Comparison of ENCODE assay signal across 18 cellular contexts in genomic region chrX:103362504-103362903, GRCh38. TPM values are rescaled to one million over a fixed set of nuclear protein-coding genes. Genes with fewer than 3 reads are reported as not detected.
DNase-seq lines count a peak whose midpoint lies in the region; ATAC-seq, FAIRE-seq and TF ChIP-seq lines count a peak whose summit lies in the region.
"Had no signal": no experiment of that assay in that cellular context is flagged by ENCODE, and none has a peak within 500 bp of the region (broad histone marks: within the 10 kb centered on the region; RNA-seq: fewer than 3 reads in every experiment).

No MANE protein-coding gene starts in this region.

- no peaks in the 10 kb centered on the region for H3K27me3 ChIP-seq in HUES48 (ENCODE audit: control insufficient read depth, insufficient read depth, low read length)
- no peaks in the 10 kb centered on the region for H3K27me3 ChIP-seq in body of pancreas
- no peaks in the 10 kb centered on the region for H3K27me3 ChIP-seq in tibial artery
- peaks cover 0 to 45% (median 3%) of the 10 kb centered on the region in 45 donors for H3K27me3 ChIP-seq in dorsolateral prefrontal cortex
- H3K27me3 ChIP-seq in smooth muscle cell (ENCODE audit: low read depth), result no peaks in the 10 kb centered on the region
- H3K27me3 ChIP-seq: ascending aorta, hepatocyte had no signal

- POLR2A ChIA-PET in A549 (lab: Yijun Ruan, JAX), result no interaction called here

- CTCF ChIA-PET in A549 (lab: Yijun Ruan, JAX), result no interaction called here

- ATAC-seq in A549, result peak; percentile 64 to 92
- peak; percentile 59 for ATAC-seq in body of pancreas

- no peaks in the 10 kb centered on the region for H3F3A ChIP-seq in smooth muscle cell (ENCODE audit: low read depth)

- H3K4me1 ChIP-seq in A549 (peaks cover 28% of the 10 kb centered on the region), HUES48 (ENCODE audit: control insufficient read depth, insufficient read depth, low read length) (peaks cover 33% of the 10 kb centered on the region), body of pancreas (peaks cover 4% of the 10 kb centered on the region), tibial artery (no peaks in the 10 kb centered on the region), smooth muscle cell (ENCODE audit: low read depth) (peaks cover 7% of the 10 kb centered on the region)
- H3K4me1 ChIP-seq: ascending aorta had no signal

- peaks cover 6% of the 10 kb centered on the region for H3K79me2 ChIP-seq in smooth muscle cell (ENCODE audit: low read depth)
- H3K79me2 ChIP-seq: parathyroid adenoma had no signal

- TF ChIP-seq POLR2A in A549 (IDR thresholded peaks at IDR 0.05; ENCODE audit: low read length), result no peak
- TF ChIP-seq POLR2A in body of pancreas (IDR thresholded peaks at IDR 0.05), result no peak

- H3K36me3 ChIP-seq in HUES48 (ENCODE audit: control insufficient read depth, insufficient read depth, low read length), result peaks cover 11% of the 10 kb centered on the region
- H3K36me3 ChIP-seq in body of pancreas (replicated peaks in 1 of 2; ENCODE audit: insufficient read depth in 1 of 2, low read depth in 2 of 2), result no peaks in the 10 kb centered on the region
- H3K36me3 ChIP-seq in tibial artery, result no peaks in the 10 kb centered on the region
- H3K36me3 ChIP-seq in smooth muscle cell (ENCODE audit: low read depth), result peaks cover 3% of the 10 kb centered on the region
- H3K36me3 ChIP-seq: ascending aorta had no signal

- no peak for TF ChIP-seq CTCF in A549 (IDR thresholded peaks at IDR 0.05)
- TF ChIP-seq CTCF in body of pancreas (IDR thresholded peaks at IDR 0.05), result no peak
- TF ChIP-seq CTCF in tibial artery (IDR thresholded peaks at IDR 0.05), result no peak
- no peak for TF ChIP-seq CTCF in dorsolateral prefrontal cortex (IDR thresholded peaks at IDR 0.05 in 54 of 56, conservative IDR thresholded peaks at IDR 0.05 in 2 of 56; ENCODE audit: low read depth in 1 of 56, partially characterized antibody in 56 of 56)
- TF ChIP-seq CTCF in smooth muscle cell (IDR thresholded peaks at IDR 0.05; ENCODE audit: borderline replicate concordance, insufficient read depth, poor library complexity, severe bottlenecking), result no peak

- intact Hi-C loops in body of pancreas (cut with DNase I) (no loop called here), tibial artery (cut with DNase I; ENCODE audit: low total_unique reads) (no loop called here), dorsolateral prefrontal cortex (cut with DNase I) (no loop called here)

- H4K20me1 ChIP-seq in smooth muscle cell (ENCODE audit: low read depth), result peaks cover 12% of the 10 kb centered on the region

- 0% methylated on average over 1 of the region's 1 CpG for WGBS in A549 (ENCODE audit: missing lambda C conversion rate)
- WGBS in body of pancreas, 2 donors, result 6 to 22% methylated on average over 1 of the region's 1 CpG
- 21% methylated on average over 1 of the region's 1 CpG for WGBS in smooth muscle cell (ENCODE audit: low lambda C conversion rate)

- H2AFZ ChIP-seq in smooth muscle cell (ENCODE audit: low read depth), result no peak overlapping the region
- H2AFZ ChIP-seq: hepatocyte, parathyroid adenoma had no signal

- 0 out of 2 replicates have a peak overlapping the region, but pooled peaks have one; percentile 18 for H3K9ac ChIP-seq in HUES48 (ENCODE audit: low read depth, low read length)
- no peak overlapping the region for H3K9ac ChIP-seq in smooth muscle cell (ENCODE audit: low read depth)
- H3K9ac ChIP-seq: parathyroid adenoma had no signal

- H3K27ac ChIP-seq in A549, result peak overlapping the region; percentile 51 to 65; a peak in 3 of 6 replicates
- peak overlapping the region; percentile 21 for H3K27ac ChIP-seq in HUES48 (ENCODE audit: low read depth, low read length)
- no peak overlapping the region for H3K27ac ChIP-seq in body of pancreas
- H3K27ac ChIP-seq in tibial artery, result no peak overlapping the region
- H3K27ac ChIP-seq in dorsolateral prefrontal cortex, result no peak overlapping the region
- H3K27ac ChIP-seq in smooth muscle cell (ENCODE audit: low read depth), result no peak overlapping the region
- H3K27ac ChIP-seq: ascending aorta, hepatocyte, parathyroid adenoma had no signal

- no peak for TF ChIP-seq RAD21 in A549 (conservative IDR thresholded peaks at IDR 0.05 in 1 of 2, IDR thresholded peaks at IDR 0.05 in 1 of 2)

- H3K4me2 ChIP-seq in A549 (peak overlapping the region; percentile 68), smooth muscle cell (no peak overlapping the region)
- H3K4me2 ChIP-seq: hepatocyte had no signal

- H3K9me3 ChIP-seq in A549 (no peaks in the 10 kb centered on the region), HUES48 (ENCODE audit: control insufficient read depth, insufficient read depth, low read length) (no peaks in the 10 kb centered on the region), body of pancreas (no peaks in the 10 kb centered on the region), tibial artery (no peaks in the 10 kb centered on the region), smooth muscle cell (replicated peaks; ENCODE audit: low read depth) (no peaks in the 10 kb centered on the region)
- H3K9me3 ChIP-seq: ascending aorta had no signal

- H3K4me3 ChIP-seq in A549 (no peak overlapping the region), HUES48 (ENCODE audit: low read depth, low read length) (peak overlapping the region; percentile 20; the same call in 1 of the 2 replicates), body of pancreas (no peak overlapping the region), tibial artery (no peak overlapping the region), dorsolateral prefrontal cortex (no peak overlapping the region), smooth muscle cell (no peak overlapping the region)
- H3K4me3 ChIP-seq: ascending aorta, hepatocyte had no signal

- FAIRE-seq in A549 (lab: Jason Lieb, UNC), result no peak

- peak; percentile 27 to 49 for DNase-seq in A549 (ENCODE audit: low read depth in 1 of 2, low spot score in 1 of 2)
- no peak for DNase-seq in body of pancreas
- DNase-seq in iris pigment epithelial cell (ENCODE audit: low read depth), result peak; percentile 65
- no peak for DNase-seq in kidney glomerular epithelial cell (lab: John Stamatoyannopoulos, UW)
- DNase-seq in tibial artery, result no peak
- DNase-seq in dorsolateral prefrontal cortex, result no peak
- no peak for DNase-seq in smooth muscle cell (lab: John Stamatoyannopoulos, UW; ENCODE audit: unreplicated experiment)
- DNase-seq: activated CD4-positive, alpha-beta memory T cell treated with anti-CD3 and anti-CD28 coated beads for 36 hours; activated effector memory CD4-positive, alpha-beta T cell treated with Interleukin-2 at 50 U/mL for 16 hours; midbrain; MM.1S; NCI-H2171 treated with DMSO at 0.1 percent for 48 hours; T1000 had no signal

- TF ChIP-seq EP300 in A549 (IDR thresholded peaks at IDR 0.05), result no peak

TF ChIP-seq in A549, 52 proteins besides CTCF, POLR2A, EP300 and RAD21 (continues in another document):
- TF ChIP-seq MAFK (IDR thresholded peaks at IDR 0.05; ENCODE audit: partially characterized antibody), result no peak

RNA-seq across cellular contexts. Expression of gene TCEAL9, which starts 6.2 kb away (rescaled TPM):
- polyA plus RNA-seq in A549 (2011; rRNA removed) (39.2 and 83.7 TPM in 2 replicates), A549 (2017; fragmentation: RNase III; extraction: RNeasy Plus Mini Kit Qiagen cat#74134 plus additional on column Dnase treatment) (124 to 153 TPM (median 143 TPM) in 3 replicates), smooth muscle cell (232 and 267 TPM in 2 replicates)
- polyA plus RNA-seq in A549 (2012; cell fraction: cytosol; rRNA removed), result 14.9 and 22.4 TPM in 2 replicates
- polyA plus RNA-seq in A549 (2012; cell fraction: nucleus; rRNA removed), result 3.3 and 5.1 TPM in 2 replicates
- polyA minus RNA-seq in A549 (2011; rRNA and poly(A)+ RNA removed), result 3.5 and 3.8 TPM in 2 replicates
- total RNA-seq in body of pancreas (10 to 100 TPM; 22.3 to 37.9 TPM), dorsolateral prefrontal cortex (10 to 100 TPM; 15.2 to 59.2 (median 25.5) TPM), smooth muscle cell (255 and 302 TPM in 2 replicates)

RNA-seq across cellular contexts. Expression of gene BEX3, which starts 13.8 kb away (rescaled TPM):
- 328 and 404 TPM in 2 replicates for polyA plus RNA-seq in A549 (2011; rRNA removed)
- 213 and 310 TPM in 2 replicates for polyA plus RNA-seq in A549 (2012; cell fraction: cytosol; rRNA removed)
- 75.6 and 127 TPM in 2 replicates for polyA plus RNA-seq in A549 (2012; cell fraction: nucleus; rRNA removed)
- polyA plus RNA-seq in A549 (2017; fragmentation: RNase III; extraction: RNeasy Plus Mini Kit Qiagen cat#74134 plus additional on column Dnase treatment), result 313 to 391 TPM (median 382 TPM) in 3 replicates
- 41.8 and 47.2 TPM in 2 replicates for polyA minus RNA-seq in A549 (2011; rRNA and poly(A)+ RNA removed)
- 10 to 100 TPM; 71.9 to 77.3 TPM for total RNA-seq in body of pancreas
- 100 to 1,000 TPM; 147 to 505 (median 357) TPM for total RNA-seq in dorsolateral prefrontal cortex
- 234 and 259 TPM in 2 replicates for total RNA-seq in smooth muscle cell
- 445 and 554 TPM in 2 replicates for polyA plus RNA-seq in smooth muscle cell

RNA-seq across cellular contexts. Expression of gene TCEAL7, which starts 32.5 kb away (rescaled TPM):
- polyA plus RNA-seq in A549 (2011; rRNA removed) (not detected in 2 replicates), A549 (2017; fragmentation: RNase III; extraction: RNeasy Plus Mini Kit Qiagen cat#74134 plus additional on column Dnase treatment) (not detected in 3 replicates), smooth muscle cell (13.8 and 21.4 TPM in 2 replicates)
- polyA plus RNA-seq in A549 (2012; cell fraction: cytosol; rRNA removed), result not detected in 2 replicates
- polyA plus RNA-seq in A549 (2012; cell fraction: nucleus; rRNA removed), result not detected in 2 replicates
- polyA minus RNA-seq in A549 (2011; rRNA and poly(A)+ RNA removed), result not detected in 2 replicates
- total RNA-seq in body of pancreas (1 to 10 TPM in 1 of 2 donors, under 1 TPM in 1; 0.99 to 2.3 TPM), dorsolateral prefrontal cortex (100 to 1,000 TPM in 28 of 120 experiments, 10 to 100 TPM in 92; 26.7 to 130 (median 87.7) TPM), smooth muscle cell (19.7 and 32.1 TPM in 2 replicates)
- total RNA-seq: A673; activated CD4-positive, alpha-beta memory T cell treated with anti-CD3 and anti-CD28 coated beads for 36 hours; ascending aorta had no signal

RNA-seq across cellular contexts. Expression of gene BEX2, which starts 51.7 kb away (rescaled TPM):
- 16.9 and 19.8 TPM in 2 replicates for polyA plus RNA-seq in A549 (2011; rRNA removed)
- polyA plus RNA-seq in A549 (2012; cell fraction: cytosol; rRNA removed), result 2.0 and 2.8 TPM in 2 replicates
- polyA plus RNA-seq in A549 (2012; cell fraction: nucleus; rRNA removed), result 0.90 and 1.5 TPM in 2 replicates
- polyA plus RNA-seq in A549 (2017; fragmentation: RNase III; extraction: RNeasy Plus Mini Kit Qiagen cat#74134 plus additional on column Dnase treatment), result 2.5 to 3.2 TPM (median 2.8 TPM) in 3 replicates
- polyA minus RNA-seq in A549 (2011; rRNA and poly(A)+ RNA removed), result 2.5 TPM in 2 replicates
- 10 to 100 TPM in 1 of 2 donors, 1 to 10 TPM in 1; 9.9 to 23.9 TPM for total RNA-seq in body of pancreas
- total RNA-seq in dorsolateral prefrontal cortex, result 100 to 1,000 TPM in 104 of 120 experiments, 10 to 100 TPM in 16; 30.0 to 220 (median 142) TPM
- total RNA-seq in smooth muscle cell, result 4.7 and 6.6 TPM in 2 replicates
- polyA plus RNA-seq in smooth muscle cell, result 3.6 and 6.3 TPM in 2 replicates

Comparison
In these comparisons a context has a peak if more than half of its experiments do, and no peak if none do; other contexts are left out.
1. DNase-seq: peak in A549 (2 of 2) and iris pigment epithelial cell (single experiment); none in body of pancreas (0 of 4), kidney glomerular epithelial cell (single experiment), tibial artery (0 of 2), dorsolateral prefrontal cortex (0 of 10) and smooth muscle cell (single experiment).
2. H3K27ac ChIP-seq: peak in A549 (2 of 2) and HUES48 (single experiment); none in body of pancreas (0 of 4), tibial artery (0 of 2), dorsolateral prefrontal cortex (0 of 59) and smooth muscle cell (single experiment).